Comparison of ENCODE assay signal across 8 cellular contexts in the genomic region with DNA sequence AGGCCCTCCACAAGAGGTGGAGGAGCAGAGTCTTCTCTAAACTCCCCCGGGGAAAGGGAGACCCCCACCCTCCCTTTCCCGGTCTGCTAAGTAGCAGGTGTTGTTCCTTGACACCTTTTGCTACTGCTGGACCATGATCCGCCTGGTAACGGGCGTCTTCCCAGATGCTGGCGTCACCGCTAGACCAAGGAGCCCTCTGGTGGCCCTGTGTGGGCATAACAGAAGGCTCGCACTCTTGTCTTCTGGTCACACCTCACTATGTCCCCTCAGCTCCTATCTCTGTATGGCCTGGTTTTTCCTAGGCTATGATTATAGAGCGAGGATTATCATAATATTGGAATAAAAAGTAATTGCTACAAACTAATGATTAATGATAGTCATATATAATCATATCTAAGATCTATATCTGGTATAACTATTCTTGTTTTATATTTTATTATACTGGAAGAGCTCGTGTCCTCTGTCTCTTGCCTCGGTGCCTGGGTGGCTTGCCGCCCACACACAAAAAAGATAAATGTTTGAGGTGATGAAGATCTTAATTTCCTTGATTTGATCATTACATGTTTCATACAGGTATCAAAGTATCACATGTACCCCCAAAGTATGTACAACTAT. TPM values are rescaled to one million over a fixed set of nuclear protein-coding genes. Genes with fewer than 3 reads are reported as not detected.
DNase-seq lines count a peak whose midpoint lies in the region; ATAC-seq and TF ChIP-seq lines count a peak whose summit lies in the region.
"Not testable (repeated sequence)": the region's sequence is repeated elsewhere in the genome, so short reads cannot be mapped to it uniquely, and the experiment has no call there.

No MANE protein-coding gene starts in this region.

- peak in 8 of 10 experiments; percentile 16 to 57 (median 42) for DNase-seq in CD4-positive, alpha-beta T cell
- DNase-seq in activated CD4-positive, alpha-beta T cell treated with anti-CD3 and anti-CD28 coated beads, Interleukin-2, amount 10 ng/mL, durations not matched to agents 7 days and 5 days = peak; percentile 51
- peak; percentile 30 for DNase-seq in activated gamma-delta T cell treated with anti-CD3 and anti-CD28 coated beads, Interleukin-2, amount 50 U/mL, for 16 hours (ENCODE audit: low read depth)
- DNase-seq in dorsolateral prefrontal cortex (peak; percentile 46 to 79 (median 68)), left colon (peak; percentile 55 to 71), posterior vena cava (ENCODE audit: low spot score) (peak; percentile 85)
- peak; percentile 13 to 34 for DNase-seq in stimulated activated CD8-positive, alpha-beta memory T cell treated with anti-CD3 and anti-CD28 coated beads, Interleukin-7, amount 100 ng/mL, for 4 hours (ENCODE audit: low read depth in 2 of 2)

- POLR2A ChIA-PET in CD4-positive, alpha-beta T cell (lab: Charles Lee) = interaction anchor here (3.6 kb wide), 1 partner anchor 29 kb away, joined by 29 read pairs; a partner anchor contains a TSS
- POLR2A ChIA-PET in activated CD4-positive, alpha-beta T cell treated with anti-CD3 and anti-CD28 coated beads, Interleukin-2, amount 10 ng/mL, durations not matched to agents 7 days and 5 days (lab: Charles Lee) = not testable (repeated sequence)

- peak overlapping the region; percentile 100 for H3K27ac Mint-ChIP-seq in CD4-positive, alpha-beta T cell
- H3K27ac Mint-ChIP-seq in activated CD4-positive, alpha-beta T cell treated with anti-CD3 and anti-CD28 coated beads, Interleukin-2, amount 10 ng/mL, durations not matched to agents 7 days and 5 days = not testable (repeated sequence)

- peaks cover 10% of the 10 kb centered on the region for H3K79me2 ChIP-seq in OCI-LY1 (ENCODE audit: insufficient read depth, low read length)

- peak; percentile 57 for TF ChIP-seq CTCF in CD4-positive, alpha-beta T cell (IDR thresholded peaks at IDR 0.05)
- 0 out of 2 replicates have a peak, but pooled peaks have one; percentile 8 for TF ChIP-seq CTCF in OCI-LY1 (IDR thresholded peaks at IDR 0.05; ENCODE audit: low read length)
- TF ChIP-seq CTCF in dorsolateral prefrontal cortex (IDR thresholded peaks at IDR 0.05 in 54 of 56, conservative IDR thresholded peaks at IDR 0.05 in 2 of 56; ENCODE audit: low read depth in 1 of 56, partially characterized antibody in 56 of 56) = peak in 55 of 56 donors; percentile 20 to 70 (median 52)

- H3K4me3 ChIP-seq in OCI-LY1 (ENCODE audit: low read depth, low read length, poor library complexity, severe bottlenecking); dorsolateral prefrontal cortex: not testable (repeated sequence)

- not testable (repeated sequence) for H2AFZ ChIP-seq in OCI-LY1 (ENCODE audit: low read length)

- CTCF ChIA-PET in CD4-positive, alpha-beta T cell (lab: Charles Lee) = interaction anchor here (1.4 kb wide), 1 partner anchor 12 kb away, joined by 3 read pairs; no protein-coding TSS in a partner anchor
- CTCF ChIA-PET in activated CD4-positive, alpha-beta T cell treated with anti-CD3 and anti-CD28 coated beads, Interleukin-2, amount 10 ng/mL, durations not matched to agents 7 days and 5 days (lab: Charles Lee) = interaction anchor here (1.1 to 5.4 kb wide), 2 partner anchors 13 to 20 kb away, joined by 3 to 39 read pairs; no protein-coding TSS in a partner anchor

- peaks cover 26% of the 10 kb centered on the region for H3K4me1 ChIP-seq in OCI-LY1 (ENCODE audit: insufficient read depth, low read length, severe bottlenecking)

- H3K4me3 Mint-ChIP-seq in CD4-positive, alpha-beta T cell = peak overlapping the region; percentile 100
- peak overlapping the region; percentile 49 for H3K4me3 Mint-ChIP-seq in activated CD4-positive, alpha-beta T cell treated with anti-CD3 and anti-CD28 coated beads, Interleukin-2, amount 10 ng/mL, durations not matched to agents 7 days and 5 days

- intact Hi-C loops in CD4-positive, alpha-beta T cell (cut with DNase I, micrococcal nuclease) = loop anchor here in 1 of 2 experiments (2.0 to 10.0 kb wide), 3 partner anchors 195 to 327 kb away; a partner anchor contains a TSS
- intact Hi-C loops in dorsolateral prefrontal cortex (cut with DNase I) = loop anchor here (5.0 to 10.0 kb wide), 3 partner anchors 32 to 65 kb away; a partner anchor contains a TSS
- intact Hi-C loops in left colon (cut with DNase I, micrococcal nuclease); posterior vena cava (cut with DNase I): not testable (repeated sequence)

- H3K27ac ChIP-seq in CD4-positive, alpha-beta T cell (ENCODE audit: low read depth, low read length); OCI-LY1 (ENCODE audit: low read depth, low read length, poor library complexity, severe bottlenecking); dorsolateral prefrontal cortex: not testable (repeated sequence)

- peaks cover 13% of the 10 kb centered on the region for H3K36me3 Mint-ChIP-seq in CD4-positive, alpha-beta T cell (ENCODE audit: low read depth)
- not testable (repeated sequence) for H3K36me3 Mint-ChIP-seq in activated CD4-positive, alpha-beta T cell treated with anti-CD3 and anti-CD28 coated beads, Interleukin-2, amount 10 ng/mL, durations not matched to agents 7 days and 5 days (ENCODE audit: low read depth)

- not testable (repeated sequence) for H3K9me3 Mint-ChIP-seq in CD4-positive, alpha-beta T cell; activated CD4-positive, alpha-beta T cell treated with anti-CD3 and anti-CD28 coated beads, Interleukin-2, amount 10 ng/mL, durations not matched to agents 7 days and 5 days

- not testable (repeated sequence) for H3K9me2 ChIP-seq in OCI-LY1 (ENCODE audit: low read depth, low read length)

- H3K27me3 ChIP-seq in CD4-positive, alpha-beta T cell (ENCODE audit: control insufficient read depth, insufficient read depth, low read length); OCI-LY1 (ENCODE audit: insufficient read depth, low read length); dorsolateral prefrontal cortex: not testable (repeated sequence)

- H3K27me3 Mint-ChIP-seq in CD4-positive, alpha-beta T cell = not testable (repeated sequence)
- H3K27me3 Mint-ChIP-seq in activated CD4-positive, alpha-beta T cell treated with anti-CD3 and anti-CD28 coated beads, Interleukin-2, amount 10 ng/mL, durations not matched to agents 7 days and 5 days = peaks cover 35% of the 10 kb centered on the region

- H3K9ac ChIP-seq in OCI-LY1 (ENCODE audit: low read length) = not testable (repeated sequence)

- not testable (repeated sequence) for H3K9me3 ChIP-seq in CD4-positive, alpha-beta T cell (ENCODE audit: control insufficient read depth, low read length); OCI-LY1 (ENCODE audit: low read length)

- H3K4me2 ChIP-seq in OCI-LY1 (ENCODE audit: low read length) = not testable (repeated sequence)

- not testable (repeated sequence) for H3F3A ChIP-seq in OCI-LY1 (ENCODE audit: insufficient read depth, low read length)

- H3K36me3 ChIP-seq in OCI-LY1 (ENCODE audit: insufficient read depth, low read length) = not testable (repeated sequence)

- ATAC-seq in CD4-positive, alpha-beta T cell (ENCODE audit: poor library complexity); left colon: not testable (repeated sequence)

- not testable (repeated sequence) for H4K20me1 ChIP-seq in OCI-LY1 (ENCODE audit: insufficient read depth, low read length)

- peaks cover 37% of the 10 kb centered on the region for H3K4me1 Mint-ChIP-seq in CD4-positive, alpha-beta T cell (ENCODE audit: low read depth)
- H3K4me1 Mint-ChIP-seq in activated CD4-positive, alpha-beta T cell treated with anti-CD3 and anti-CD28 coated beads, Interleukin-2, amount 10 ng/mL, durations not matched to agents 7 days and 5 days = peaks cover 36% of the 10 kb centered on the region

RNA-seq across cellular contexts. Expression of a gene that starts 2.6 kb away (rescaled TPM):
- 10 to 100 TPM; 43.7 to 43.8 TPM for total RNA-seq in CD4-positive, alpha-beta T cell
- 10 to 100 TPM; 57.2 to 59.9 TPM for total RNA-seq in activated CD4-positive, alpha-beta T cell treated with anti-CD3 and anti-CD28 coated beads, Interleukin-2, amount 10 ng/mL, durations not matched to agents 7 days and 5 days
- total RNA-seq in dorsolateral prefrontal cortex (100 to 1,000 TPM in 43 of 120 experiments, 10 to 100 TPM in 77; 59.1 to 132 (median 93.5) TPM), left colon (100 to 1,000 TPM in 1 of 2 donors, 10 to 100 TPM in 1; 84.2 to 113 TPM), posterior vena cava (10 to 100 TPM; 38.6 to 38.9 TPM)

RNA-seq across cellular contexts. Expression of a gene that starts 19.2 kb away (rescaled TPM):
- total RNA-seq in CD4-positive, alpha-beta T cell = not detected
- total RNA-seq in activated CD4-positive, alpha-beta T cell treated with anti-CD3 and anti-CD28 coated beads, Interleukin-2, amount 10 ng/mL, durations not matched to agents 7 days and 5 days = not detected
- total RNA-seq in dorsolateral prefrontal cortex (10 to 100 TPM in 1 of 120 experiments, 1 to 10 TPM in 18, under 1 TPM in 4, not detected in 97; 0.59 to 10.1 (median 1.4) TPM), left colon (100 to 1,000 TPM in 1 of 2 donors, 10 to 100 TPM in 1; 12.3 to 358 TPM), posterior vena cava (under 1 TPM; 0.67 to 0.69 TPM)

RNA-seq across cellular contexts. Expression of a gene that starts 30.0 kb away (rescaled TPM):
- 10 to 100 TPM; 53.6 to 55.9 TPM for total RNA-seq in CD4-positive, alpha-beta T cell
- total RNA-seq in activated CD4-positive, alpha-beta T cell treated with anti-CD3 and anti-CD28 coated beads, Interleukin-2, amount 10 ng/mL, durations not matched to agents 7 days and 5 days = 10 to 100 TPM; 92.5 to 94.2 TPM
- total RNA-seq in dorsolateral prefrontal cortex = 100 to 1,000 TPM in 104 of 120 experiments, 10 to 100 TPM in 16; 56.9 to 208 (median 122) TPM
- 10 to 100 TPM; 35.6 to 50.5 TPM for total RNA-seq in left colon
- 10 to 100 TPM; 41.9 to 49.1 TPM for total RNA-seq in posterior vena cava

Comparison
In these comparisons a context has a peak if more than half of its experiments do, and no peak if none do; other contexts are left out.
1. DNase-seq: peak in every context shown above with its lines; median percentile 85 in posterior vena cava; 68 in dorsolateral prefrontal cortex; 63 in left colon; 51 in activated CD4-positive, alpha-beta T cell treated with anti-CD3 and anti-CD28 coated beads, Interleukin-2, amount 10 ng/mL, durations not matched to agents 7 days and 5 days; 42 in CD4-positive, alpha-beta T cell; 30 in activated gamma-delta T cell treated with anti-CD3 and anti-CD28 coated beads, Interleukin-2, amount 50 U/mL, for 16 hours; 24 in stimulated activated CD8-positive, alpha-beta memory T cell treated with anti-CD3 and anti-CD28 coated beads, Interleukin-7, amount 100 ng/mL, for 4 hours.